In the genomic region with DNA sequence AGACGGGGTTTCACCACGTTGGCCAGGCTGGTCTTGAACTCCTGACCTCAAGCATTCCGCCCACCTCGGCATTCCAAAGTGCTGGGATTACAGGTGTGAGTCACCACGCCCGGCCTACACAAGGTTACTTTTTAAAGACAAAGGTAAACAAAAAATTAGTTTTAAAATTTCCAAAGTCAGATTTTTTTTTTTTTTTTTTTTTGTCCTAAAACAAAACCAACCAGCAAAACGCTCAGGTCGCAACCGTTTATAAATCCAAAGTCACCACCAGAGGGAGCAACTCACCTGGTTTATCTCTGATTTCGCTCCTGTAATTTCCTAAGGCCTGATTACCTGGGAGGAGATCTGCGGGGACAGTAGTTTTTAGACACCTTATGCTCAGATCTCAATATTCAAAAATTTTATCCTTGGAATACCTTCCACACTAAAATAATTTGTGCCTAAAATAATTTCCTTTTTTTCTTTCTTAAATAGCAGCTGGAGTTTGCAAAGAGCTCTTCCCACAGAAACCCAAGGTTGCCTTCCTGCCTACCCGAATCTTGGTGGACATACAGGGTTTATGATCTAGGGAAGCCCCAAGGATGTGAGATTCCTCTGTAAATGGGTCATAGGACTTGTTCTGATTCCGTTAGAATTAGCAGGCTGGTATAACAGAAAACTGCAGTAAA, we compare ENCODE assay signal across 1 cellular context.
A peak's percentile ranks its signal among the peaks of the same experiment; 100 is the strongest.
TF ChIP-seq lines count a peak whose summit lies in the region.

No MANE protein-coding gene starts in this region.

TF ChIP-seq in HepG2, 621 proteins besides CTCF, POLR2A, EP300 and RAD21:
- TF ChIP-seq, protein P1, sequence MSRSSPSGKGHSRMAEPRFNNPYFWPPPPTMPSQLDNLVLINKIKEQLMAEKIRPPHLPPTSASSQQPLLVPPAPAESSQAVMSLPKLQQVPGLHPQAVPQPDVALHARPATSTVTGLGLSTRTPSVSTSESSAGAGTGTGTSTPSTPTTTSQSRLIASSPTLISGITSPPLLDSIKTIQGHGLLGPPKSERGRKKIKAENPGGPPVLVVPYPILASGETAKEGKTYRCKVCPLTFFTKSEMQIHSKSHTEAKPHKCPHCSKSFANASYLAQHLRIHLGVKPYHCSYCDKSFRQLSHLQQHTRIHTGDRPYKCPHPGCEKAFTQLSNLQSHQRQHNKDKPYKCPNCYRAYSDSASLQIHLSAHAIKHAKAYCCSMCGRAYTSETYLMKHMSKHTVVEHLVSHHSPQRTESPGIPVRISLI (CRISPR knock-in tag; IDR thresholded peaks at IDR 0.05; ENCODE audit: borderline replicate concordance): 0 out of 2 replicates have a peak, but pooled peaks have one; percentile 24
- TF ChIP-seq RXRB (CRISPR knock-in tag; IDR thresholded peaks at IDR 0.05; ENCODE audit: borderline replicate concordance) (no peak), SOX6 (IDR thresholded peaks at IDR 0.05) (no peak), SOX6 (CRISPR knock-in tag; IDR thresholded peaks at IDR 0.05) (peak; percentile 18; the same call in 1 of the 2 replicates), EHMT2 (IDR thresholded peaks at IDR 0.05; ENCODE audit: borderline replicate concordance, low read depth, low read length) (no peak), ZNF460 (CRISPR knock-in tag; IDR thresholded peaks at IDR 0.05; ENCODE audit: borderline replicate concordance) (no peak), RARA (CRISPR knock-in tag; IDR thresholded peaks at IDR 0.05) (peak; percentile 26; the same call in 1 of the 2 replicates), SMC3 (IDR thresholded peaks at IDR 0.05; ENCODE audit: low read length) (peak; percentile 73), ZEB1 (IDR thresholded peaks at IDR 0.05; ENCODE audit: insufficient replicate concordance, low read depth) (peak; percentile 46), SCMH1 (CRISPR knock-in tag; IDR thresholded peaks at IDR 0.05; ENCODE audit: borderline replicate concordance) (no peak), STAG1 (CRISPR knock-in tag; IDR thresholded peaks at IDR 0.05) (peak; percentile 53), FOSL2 (CRISPR knock-in tag; IDR thresholded peaks at IDR 0.05) (peak; percentile 86)
- TF ChIP-seq, protein P2, sequence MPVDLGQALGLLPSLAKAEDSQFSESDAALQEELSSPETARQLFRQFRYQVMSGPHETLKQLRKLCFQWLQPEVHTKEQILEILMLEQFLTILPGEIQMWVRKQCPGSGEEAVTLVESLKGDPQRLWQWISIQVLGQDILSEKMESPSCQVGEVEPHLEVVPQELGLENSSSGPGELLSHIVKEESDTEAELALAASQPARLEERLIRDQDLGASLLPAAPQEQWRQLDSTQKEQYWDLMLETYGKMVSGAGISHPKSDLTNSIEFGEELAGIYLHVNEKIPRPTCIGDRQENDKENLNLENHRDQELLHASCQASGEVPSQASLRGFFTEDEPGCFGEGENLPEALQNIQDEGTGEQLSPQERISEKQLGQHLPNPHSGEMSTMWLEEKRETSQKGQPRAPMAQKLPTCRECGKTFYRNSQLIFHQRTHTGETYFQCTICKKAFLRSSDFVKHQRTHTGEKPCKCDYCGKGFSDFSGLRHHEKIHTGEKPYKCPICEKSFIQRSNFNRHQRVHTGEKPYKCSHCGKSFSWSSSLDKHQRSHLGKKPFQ (CRISPR knock-in tag; IDR thresholded peaks at IDR 0.05; ENCODE audit: insufficient replicate concordance): peak; percentile 30
- TF ChIP-seq, protein P3, sequence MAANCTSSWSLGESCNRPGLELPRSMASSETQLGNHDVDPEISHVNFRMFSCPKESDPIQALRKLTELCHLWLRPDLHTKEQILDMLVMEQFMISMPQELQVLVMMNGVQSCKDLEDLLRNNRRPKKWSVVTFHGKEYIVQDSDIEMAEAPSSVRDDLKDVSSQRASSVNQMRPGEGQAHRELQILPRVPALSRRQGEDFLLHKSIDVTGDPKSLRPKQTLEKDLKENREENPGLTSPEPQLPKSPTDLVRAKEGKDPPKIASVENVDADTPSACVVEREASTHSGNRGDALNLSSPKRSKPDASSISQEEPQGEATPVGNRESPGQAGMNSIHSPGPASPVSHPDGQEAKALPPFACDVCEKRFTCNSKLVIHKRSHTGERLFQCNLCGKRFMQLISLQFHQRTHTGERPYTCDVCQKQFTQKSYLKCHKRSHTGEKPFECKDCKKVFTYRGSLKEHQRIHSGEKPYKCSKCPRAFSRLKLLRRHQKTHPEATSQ (CRISPR knock-in tag; IDR thresholded peaks at IDR 0.05; ENCODE audit: borderline replicate concordance): no peak
TF ChIP-seq in HepG2: peak in this region for 8.
